In genomic region chr7:108210796-108211195, GRCh38 we compare ENCODE assay signal across 1 cellular context.
TF ChIP-seq lines count a peak whose summit lies in the region.

No MANE protein-coding gene starts in this region.

TF ChIP-seq in SK-N-SH, 30 proteins besides CTCF, POLR2A, EP300 and RAD21 (continued from another document):
- TF ChIP-seq MAX (IDR thresholded peaks at IDR 0.05; ENCODE audit: low read depth) (no peak), RCOR1 (IDR thresholded peaks at IDR 0.05; ENCODE audit: low read length) (no peak), RXRA (IDR thresholded peaks at IDR 0.05; ENCODE audit: borderline replicate concordance, low read depth) (no peak), POLR2AphosphoS5 (IDR thresholded peaks at IDR 0.05; ENCODE audit: low read depth, low read length) (no peak), NFIC (IDR thresholded peaks at IDR 0.05; ENCODE audit: borderline replicate concordance) (no peak), NRF1 (IDR thresholded peaks at IDR 0.05; ENCODE audit: low read depth, low read length) (no peak), JUND (IDR thresholded peaks at IDR 0.05) (no peak), ELF1 (IDR thresholded peaks at IDR 0.05) (no peak), PBX3 (IDR thresholded peaks at IDR 0.05) (no peak), USF1 (IDR thresholded peaks at IDR 0.05; ENCODE audit: borderline replicate concordance, low read depth) (no peak), REST (IDR thresholded peaks at IDR 0.05; ENCODE audit: low read depth, low read length) (no peak), TAF1 (IDR thresholded peaks at IDR 0.05; ENCODE audit: borderline replicate concordance, low read depth, low read length) (no peak), CHD2 (IDR thresholded peaks at IDR 0.05; ENCODE audit: low read length, partially characterized antibody) (no peak), EZH2phosphoT487 (IDR thresholded peaks at IDR 0.05; ENCODE audit: borderline replicate concordance, low read depth) (no peak)
